In genomic region chr17:45129426-45129939, GRCh38 we compare ENCODE assay signal across 13 cellular contexts. TPM values are rescaled to one million over a fixed set of nuclear protein-coding genes. Genes with fewer than 3 reads are reported as not detected.
DNase-seq lines count a peak whose midpoint lies in the region; ATAC-seq and TF ChIP-seq lines count a peak whose summit lies in the region.
"Had no signal": no experiment of that assay in that cellular context is flagged by ENCODE, and none has a peak within 500 bp of the region (broad histone marks: within the 10 kb centered on the region; RNA-seq: fewer than 3 reads in every experiment).

No MANE protein-coding gene starts in this region.

- H4K8ac ChIP-seq in H9 (replicated peaks; ENCODE audit: insufficient read length, low read depth, low read length): no peak overlapping the region

- TF ChIP-seq POLR2A in gastrocnemius medialis (IDR thresholded peaks at IDR 0.05): no peak

- peak overlapping the region in 2 of 3 experiments; percentile 34 to 93; a peak in 3 of 7 replicates for H3K27ac Mint-ChIP-seq in H9
- H3K27ac Mint-ChIP-seq: activated CD4-positive, alpha-beta memory T cell treated with anti-CD3 and anti-CD28 coated beads, Interleukin-2, amount 10 ng/mL, durations not matched to agents 7 days and 5 days had no signal

- H3T11ph ChIP-seq in H9 (ENCODE audit: low read length): no peak overlapping the region

- H3K23me2 ChIP-seq in H9 (ENCODE audit: insufficient read length, low read depth, low read length, poor library complexity, severe bottlenecking): peaks cover 7% of the 10 kb centered on the region

- WGBS in H9 (ENCODE audit: extremely low coverage, insufficient read length, low lambda C conversion rate): no CpG with 5 or more reads among the region's 10 CpGs

- in situ Hi-C loops in gastrocnemius medialis (cut with MboI; ENCODE audit: low sequenced_read_pairs in 4 of 4): loop anchor here in 1 of 4 donors (25.0 kb wide), 1 partner anchor 217 kb away; the partner anchor contains the start of gene GFAP

- no peak overlapping the region for H3K4me2 ChIP-seq in H9 (ENCODE audit: insufficient read depth, insufficient read length, low read length)

- intact Hi-C loops in gastrocnemius medialis (cut with DNase I; ENCODE audit: low total_unique reads): loop anchor here (2.0 kb wide), 1 partner anchor 19 kb away; no protein-coding TSS in a partner anchor

- H3K4ac ChIP-seq in H9 (ENCODE audit: low read depth, low read length): no peak overlapping the region

- no peak overlapping the region for H3K23ac ChIP-seq in H9 (ENCODE audit: insufficient read length, low read depth, low read length)

- H3K9me3 Mint-ChIP-seq in H9: peaks cover 0 to 3% of the 10 kb centered on the region in 2 experiments; a peak in 1 of 5 replicates
- H3K9me3 Mint-ChIP-seq: activated CD4-positive, alpha-beta memory T cell treated with anti-CD3 and anti-CD28 coated beads, Interleukin-2, amount 10 ng/mL, durations not matched to agents 7 days and 5 days had no signal

- H2BK20ac ChIP-seq in H9 (ENCODE audit: low read depth, low read length, poor library complexity, severe bottlenecking): no peak overlapping the region

- H3K4me3 Mint-ChIP-seq in H9: no peak overlapping the region
- H3K4me3 Mint-ChIP-seq: activated CD4-positive, alpha-beta memory T cell treated with anti-CD3 and anti-CD28 coated beads, Interleukin-2, amount 10 ng/mL, durations not matched to agents 7 days and 5 days had no signal

- H3K14ac ChIP-seq in H9 (ENCODE audit: insufficient read depth, low read length): no peak overlapping the region

- H3K4me3 ChIP-seq in WERI-Rb-1 (ENCODE audit: low read depth, low read length) (peak overlapping the region; percentile 21; the same call in 1 of the 2 replicates), gastrocnemius medialis (no peak overlapping the region)

- no peaks in the 10 kb centered on the region; the same call in 1 of the 2 replicates for H3K4me1 ChIP-seq in H9 (ENCODE audit: insufficient read depth, low read length)
- H3K4me1 ChIP-seq in gastrocnemius medialis: peaks cover 61 to 71% of the 10 kb centered on the region in 2 donors

- H2AK5ac ChIP-seq in H9 (ENCODE audit: insufficient read length, low read length): no peak overlapping the region

- no peaks in the 10 kb centered on the region for H3K79me1 ChIP-seq in H9 (ENCODE audit: insufficient read depth, low read depth, low read length, poor library complexity, severe bottlenecking)

- no peak overlapping the region for H2BK15ac ChIP-seq in H9 (ENCODE audit: low read depth, low read length)

- no peak overlapping the region for H2BK12ac ChIP-seq in H9 (ENCODE audit: insufficient read length, low read depth, low read length)

- no peak for TF ChIP-seq CTCF in H9 (conservative IDR thresholded peaks at IDR 0.05)
- 0 out of 2 replicates have a peak, but pooled peaks have one; percentile 0 for TF ChIP-seq CTCF in WERI-Rb-1 (IDR thresholded peaks at IDR 0.05; ENCODE audit: low read depth, low read length)
- TF ChIP-seq CTCF in gastrocnemius medialis (IDR thresholded peaks at IDR 0.05 in 4 of 5, conservative IDR thresholded peaks at IDR 0.05 in 1 of 5): no peak

- H3K4me1 Mint-ChIP-seq in H9: peaks cover 32 to 35% of the 10 kb centered on the region in 2 experiments

- H3K9ac ChIP-seq in H9 (ENCODE audit: extremely low read depth, insufficient read length, low read length): no peak overlapping the region

- no peaks in the 10 kb centered on the region; the same call in 1 of the 2 replicates for H3K27me3 Mint-ChIP-seq in H9 (ENCODE audit: low read depth)

- no peaks in the 10 kb centered on the region; a peak in 1 of 7 replicates for H3K36me3 Mint-ChIP-seq in H9 (ENCODE audit: insufficient read depth in 1 of 3, low read depth in 3 of 3)

- H3K27ac ChIP-seq in H9 (ENCODE audit: insufficient read length, low read depth, low read length) (no peak overlapping the region), WERI-Rb-1 (peak overlapping the region; percentile 84), gastrocnemius medialis (peak overlapping the region; percentile 93 to 100 (median 97))
- H3K27ac ChIP-seq: foreskin keratinocyte had no signal

- DNase-seq in H9 (no peak), WERI-Rb-1 (peak; percentile 98), iris pigment epithelial cell (ENCODE audit: low read depth) (peak; percentile 86), gastrocnemius medialis (peak; percentile 89), hepatic stellate cell (ENCODE audit: low spot score) (no peak), cerebellar nuclear complex (lab: John Stamatoyannopoulos, UW) (no peak), GM19240 (ENCODE audit: insufficient read length, low spot score) (no peak), GDM1 (lab: John Stamatoyannopoulos, UW) (no peak)
- DNase-seq: activated CD4-positive, alpha-beta memory T cell treated with anti-CD3 and anti-CD28 coated beads, Interleukin-2, amount 10 ng/mL, durations not matched to agents 7 days and 5 days; DMS79 treated with DMSO at 0.1 percent for 48 hours; GOT3; NCI-H146 had no signal

- ATAC-seq in gastrocnemius medialis: peak; percentile 61 to 68

- H2AFZ ChIP-seq in H9 (ENCODE audit: low read length): no peak overlapping the region

- no peak overlapping the region for H3K56ac ChIP-seq in H9 (ENCODE audit: insufficient read length, low read depth, low read length)

- no peak overlapping the region for H3K18ac ChIP-seq in H9 (ENCODE audit: insufficient read length, low read depth, low read length)

- no peak overlapping the region for H2BK5ac ChIP-seq in H9 (ENCODE audit: insufficient read length, low read length)

- H3K27me3 ChIP-seq in H9 (ENCODE audit: insufficient read depth, low read length) (no peaks in the 10 kb centered on the region), WERI-Rb-1 (ENCODE audit: insufficient read depth, low read depth, severe bottlenecking) (no peaks in the 10 kb centered on the region), gastrocnemius medialis (no peaks in the 10 kb centered on the region)
- H3K27me3 ChIP-seq: foreskin keratinocyte had no signal

- no peaks in the 10 kb centered on the region for H3K9me3 ChIP-seq in H9 (ENCODE audit: control insufficient read depth, low read depth, low read length)
- no peaks in the 10 kb centered on the region for H3K9me3 ChIP-seq in WERI-Rb-1 (ENCODE audit: severe bottlenecking)
- H3K9me3 ChIP-seq in gastrocnemius medialis: no peaks in the 10 kb centered on the region

- peaks cover 4% of the 10 kb centered on the region; the same call in 1 of the 2 replicates for H3K36me3 ChIP-seq in WERI-Rb-1
- H3K36me3 ChIP-seq in gastrocnemius medialis: no peaks in the 10 kb centered on the region

- no peaks in the 10 kb centered on the region for H4K20me1 ChIP-seq in H9 (ENCODE audit: control insufficient read depth, insufficient read depth, insufficient read length)

- no peaks in the 10 kb centered on the region for H3K79me2 ChIP-seq in H9 (ENCODE audit: insufficient read depth, low read length)

- H4K5ac ChIP-seq in H9 (ENCODE audit: insufficient read length, low read depth, low read length): no peak overlapping the region

- H4K91ac ChIP-seq in H9 (ENCODE audit: insufficient read length, low read depth, low read length): no peak overlapping the region

- H2BK120ac ChIP-seq in H9 (ENCODE audit: low read depth, low read length, poor library complexity, severe bottlenecking): no peak overlapping the region

RNA-seq across cellular contexts. Expression of gene PLCD3, which starts 2.8 kb away (rescaled TPM):
- 41.6 and 48.5 TPM in 2 replicates for total RNA-seq in H9 (2021)
- 100 to 1,000 TPM in 1 of 4 donors, 10 to 100 TPM in 3; 38.6 to 186 (median 75.1) TPM for total RNA-seq in gastrocnemius medialis

RNA-seq across cellular contexts. Expression of gene ACBD4, which starts 6.0 kb away (rescaled TPM):
- total RNA-seq in H9 (2021) (9.7 and 10.5 TPM in 2 replicates), gastrocnemius medialis (1 to 10 TPM; 2.2 to 3.2 (median 2.5) TPM)

RNA-seq across cellular contexts. Expression of gene HEXIM1, which starts 18.8 kb away (rescaled TPM):
- total RNA-seq in H9 (2021): 32.4 and 33.0 TPM in 2 replicates
- 10 to 100 TPM; 26.3 to 79.6 (median 36.9) TPM for total RNA-seq in gastrocnemius medialis

RNA-seq across cellular contexts. Expression of gene HEXIM2, which starts 32.2 kb away (rescaled TPM):
- 12.5 and 16.1 TPM in 2 replicates for total RNA-seq in H9 (2021)
- 10 to 100 TPM; 31.4 to 70.8 (median 64.9) TPM for total RNA-seq in gastrocnemius medialis

Comparison
In these comparisons a context has a peak if more than half of its experiments do, and no peak if none do; other contexts are left out.
1. DNase-seq: peak in WERI-Rb-1 (single experiment), iris pigment epithelial cell (single experiment) and gastrocnemius medialis (2 of 2); none in H9 (single experiment), hepatic stellate cell (single experiment), cerebellar nuclear complex (0 of 2), GM19240 (single experiment) and GDM1 (single experiment).